In genomic region chr12:41959271-41959670, GRCh38 we compare ENCODE assay signal across 35 cellular contexts.
"Had no signal": no experiment of that assay in that cellular context is flagged by ENCODE, and none has a peak within 500 bp of the region (broad histone marks: within the 10 kb centered on the region; RNA-seq: fewer than 3 reads in every experiment).

No MANE protein-coding gene starts in this region.

- H3K27me3 ChIP-seq: MG63 had no signal

- H3K9me3 ChIP-seq: MG63 had no signal

- H3K4me3 ChIP-seq: MG63 had no signal

- H3K36me3 ChIP-seq: MG63 had no signal

- DNase-seq: Kasumi-1, MG63, MM.1S, MV-4-11, NCI-H1048, NCI-H1092, NCI-H1092 treated with DMSO at 0.1 percent for 48 hours, NCI-H1105, NCI-H1105 treated with DMSO at 0.1 percent for 48 hours, NCI-H1417, NCI-H1417 treated with DMSO at 0.1 percent for 48 hours, NCI-H1436, NCI-H1436 treated with DMSO at 0.1 percent for 48 hours, NCI-H146, NCI-H1694, NCI-H1694 treated with DMSO at 0.1 percent for 48 hours, NCI-H187, NCI-H187 treated with DMSO at 0.1 percent for 48 hours, NCI-H1930, NCI-H2029, NCI-H2029 treated with DMSO at 0.1 percent for 48 hours, NCI-H2081, NCI-H2081 treated with DMSO at 0.1 percent for 48 hours, NCI-H2107, NCI-H2171, NCI-H2171 treated with DMSO at 0.1 percent for 48 hours, NCI-H2227 treated with DMSO at 0.1 percent for 48 hours, NCI-H226, NCI-H446, NCI-H446 treated with DMSO at 0.1 percent for 48 hours, NCI-H510A, NCI-H510A treated with DMSO at 0.1 percent for 48 hours, NCI-H524, NCI-H524 treated with DMSO at 0.1 percent for 48 hours, NCI-H526 had no signal
